1 cellular context compared by ENCODE assay signal in genomic region chr19:58560007-58560887, GRCh38.
TF ChIP-seq lines count a peak whose summit lies in the region.

No MANE protein-coding gene starts in this region.

TF ChIP-seq in HepG2, 621 proteins besides CTCF, POLR2A, EP300 and RAD21:
- TF ChIP-seq ZNF709 (CRISPR knock-in tag; IDR thresholded peaks at IDR 0.05) (0 out of 2 replicates have a peak, but pooled peaks have one; percentile 14), POLR2G (IDR thresholded peaks at IDR 0.05; ENCODE audit: low read depth, low read length) (0 out of 2 replicates have a peak, but pooled peaks have one; percentile 16), ZFYVE20 (CRISPR knock-in tag; IDR thresholded peaks at IDR 0.05; ENCODE audit: borderline replicate concordance, low read depth) (no peak), ZNF772 (CRISPR knock-in tag; IDR thresholded peaks at IDR 0.05) (0 out of 2 replicates have a peak, but pooled peaks have one; percentile 3), ZNF354B (CRISPR knock-in tag; IDR thresholded peaks at IDR 0.05) (no peak), ZNF138 (CRISPR knock-in tag; IDR thresholded peaks at IDR 0.05; ENCODE audit: low read depth) (0 out of 2 replicates have a peak, but pooled peaks have one; percentile 8), ZNF777 (CRISPR knock-in tag; IDR thresholded peaks at IDR 0.05) (no peak), PLRG1 (conservative IDR thresholded peaks at IDR 0.05) (no peak), ZNF883 (CRISPR knock-in tag; IDR thresholded peaks at IDR 0.05; ENCODE audit: not compliant biosample characterization) (no peak), ELF4 (CRISPR knock-in tag; IDR thresholded peaks at IDR 0.05; ENCODE audit: borderline replicate concordance) (0 out of 2 replicates have a peak, but pooled peaks have one; percentile 10), ZSCAN31 (CRISPR knock-in tag; IDR thresholded peaks at IDR 0.05; ENCODE audit: low read depth) (0 out of 2 replicates have a peak, but pooled peaks have one; percentile 2)
